In genomic region chr19:2945575-2946184, GRCh38 we compare ENCODE assay signal across 8 cellular contexts. TPM values are rescaled to one million over a fixed set of nuclear protein-coding genes. Genes with fewer than 3 reads are reported as not detected.
A peak's percentile ranks its signal among the peaks of the same experiment; 100 is the strongest.
DNase-seq lines count a peak whose midpoint lies in the region; ATAC-seq and TF ChIP-seq lines count a peak whose summit lies in the region.

No MANE protein-coding gene starts in this region.

- DNase-seq in T-helper 17 cell (no peak), fibroblast of the aortic adventitia (ENCODE audit: low read depth) (no peak), NCI-H526 treated with DMSO at 0.1 percent for 48 hours (lab: John Stamatoyannopoulos, UW) (no peak), middle frontal gyrus (ENCODE audit: extremely low spot score, low spot score) (no peak), endothelial cell (ENCODE audit: low spot score) (no peak)

- no peaks in the 10 kb centered on the region for H3K36me3 Mint-ChIP-seq in T-helper 17 cell (ENCODE audit: low read depth)
- H3K36me3 Mint-ChIP-seq in endothelial cell (ENCODE audit: low read depth, unreplicated experiment): peaks cover 21% of the 10 kb centered on the region

- H3K4me1 ChIP-seq in DOHH2 (ENCODE audit: control insufficient read depth, low read length) (peaks cover 13% of the 10 kb centered on the region), rectal smooth muscle tissue (ENCODE audit: control insufficient read depth, insufficient read depth, low read length) (peaks cover 11% of the 10 kb centered on the region)

- H3K36me3 ChIP-seq in DOHH2 (ENCODE audit: control insufficient read depth, low read length): peaks cover 7% of the 10 kb centered on the region; the same call in 1 of the 2 replicates
- no peaks in the 10 kb centered on the region for H3K36me3 ChIP-seq in rectal smooth muscle tissue (ENCODE audit: control insufficient read depth, insufficient read depth, low read length)

- ATAC-seq in T-helper 17 cell (no peak), GM18907 (IDR thresholded peaks at IDR 0.05; ENCODE audit: unreplicated experiment) (no peak)

- H3K27me3 ChIP-seq in DOHH2 (ENCODE audit: control insufficient read depth, low read length): no peaks in the 10 kb centered on the region
- no peaks in the 10 kb centered on the region for H3K27me3 ChIP-seq in rectal smooth muscle tissue (ENCODE audit: control insufficient read depth, insufficient read depth, low read length)

- H3K4me3 Mint-ChIP-seq in T-helper 17 cell (peak overlapping the region; percentile 94), endothelial cell (ENCODE audit: unreplicated experiment) (no peak overlapping the region)

- H3K4me2 ChIP-seq in DOHH2 (ENCODE audit: low read length): peak overlapping the region; percentile 72

- H3K27me3 Mint-ChIP-seq in T-helper 17 cell (no peaks in the 10 kb centered on the region), endothelial cell (ENCODE audit: unreplicated experiment) (peaks cover 9% of the 10 kb centered on the region)

- H3K4me1 Mint-ChIP-seq in T-helper 17 cell: peaks cover 24% of the 10 kb centered on the region
- H3K4me1 Mint-ChIP-seq in endothelial cell (ENCODE audit: unreplicated experiment): peaks cover 30% of the 10 kb centered on the region

- H3K9me2 ChIP-seq in DOHH2 (replicated peaks; ENCODE audit: control insufficient read depth, low read length): no peaks in the 10 kb centered on the region

- peak overlapping the region; percentile 78 for H3K4me3 ChIP-seq in DOHH2 (ENCODE audit: low read length)
- peak overlapping the region; percentile 87 for H3K4me3 ChIP-seq in fibroblast of the aortic adventitia (ENCODE audit: low read depth, low read length)
- H3K4me3 ChIP-seq in rectal smooth muscle tissue (ENCODE audit: low read length): peak overlapping the region; percentile 92

- H3F3A ChIP-seq in DOHH2 (ENCODE audit: control insufficient read depth, insufficient read depth): 0 out of 2 replicates have a peak, but pooled peaks cover 4% of the 10 kb centered on the region

- H3K27ac ChIP-seq in DOHH2 (ENCODE audit: low read depth, low read length): no peak overlapping the region
- H3K27ac ChIP-seq in rectal smooth muscle tissue (ENCODE audit: low read depth, low read length): peak overlapping the region; percentile 97

- TF ChIP-seq CTCF in DOHH2 (IDR thresholded peaks at IDR 0.05; ENCODE audit: low read depth, low read length, poor library complexity, severe bottlenecking) (no peak), fibroblast of the aortic adventitia (IDR thresholded peaks at IDR 0.05; ENCODE audit: insufficient read depth, low read length) (no peak), endothelial cell (IDR thresholded peaks at IDR 0.05; ENCODE audit: unreplicated experiment) (no peak)

- no peak overlapping the region for H3K9ac ChIP-seq in rectal smooth muscle tissue (ENCODE audit: low read length)

- H3K9me3 ChIP-seq in DOHH2 (ENCODE audit: control insufficient read depth, insufficient read depth, low read length): no peaks in the 10 kb centered on the region
- no peaks in the 10 kb centered on the region for H3K9me3 ChIP-seq in T-helper 17 cell (ENCODE audit: control insufficient read depth, low read length, poor library complexity, severe bottlenecking)

- peak overlapping the region; percentile 89 for H3K27ac Mint-ChIP-seq in T-helper 17 cell
- H3K27ac Mint-ChIP-seq in endothelial cell (ENCODE audit: unreplicated experiment): no peak overlapping the region

- H3K9me3 Mint-ChIP-seq in endothelial cell (ENCODE audit: unreplicated experiment): no peaks in the 10 kb centered on the region

- H4K20me1 ChIP-seq in DOHH2 (ENCODE audit: control insufficient read depth, insufficient read depth, low read depth, low read length): peaks cover 7% of the 10 kb centered on the region; the same call in 1 of the 2 replicates

- H3K79me2 ChIP-seq in DOHH2 (ENCODE audit: control insufficient read depth, low read length): peaks cover 23% of the 10 kb centered on the region

RNA-seq across cellular contexts. Expression of gene ZNF77, which starts 0.9 kb away (rescaled TPM):
- total RNA-seq in T-helper 17 cell (1 to 10 TPM; 2.7 to 3.0 TPM), fibroblast of the aortic adventitia (ENCODE audit: low replicate concordance) (5.5 and 7.8 TPM in 2 replicates), endothelial cell (ENCODE audit: unreplicated experiment) (5.5 TPM)

RNA-seq across cellular contexts. Expression of gene TLE6, which starts 31.7 kb away (rescaled TPM):
- total RNA-seq in T-helper 17 cell: under 1 TPM in 1 of 2 donors, not detected in 1; 0.29 TPM
- total RNA-seq in fibroblast of the aortic adventitia (ENCODE audit: low replicate concordance): 0.18 TPM in 1 of 2 replicates, not detected in the other
- total RNA-seq in endothelial cell (ENCODE audit: unreplicated experiment): 0.59 TPM

RNA-seq across cellular contexts. Expression of gene ZNF57, which starts 45.0 kb away (rescaled TPM):
- 1 to 10 TPM; 2.0 to 2.6 TPM for total RNA-seq in T-helper 17 cell
- total RNA-seq in fibroblast of the aortic adventitia (ENCODE audit: low replicate concordance): 3.4 and 4.8 TPM in 2 replicates
- total RNA-seq in endothelial cell (ENCODE audit: unreplicated experiment): 2.2 TPM
